In the genomic region with DNA sequence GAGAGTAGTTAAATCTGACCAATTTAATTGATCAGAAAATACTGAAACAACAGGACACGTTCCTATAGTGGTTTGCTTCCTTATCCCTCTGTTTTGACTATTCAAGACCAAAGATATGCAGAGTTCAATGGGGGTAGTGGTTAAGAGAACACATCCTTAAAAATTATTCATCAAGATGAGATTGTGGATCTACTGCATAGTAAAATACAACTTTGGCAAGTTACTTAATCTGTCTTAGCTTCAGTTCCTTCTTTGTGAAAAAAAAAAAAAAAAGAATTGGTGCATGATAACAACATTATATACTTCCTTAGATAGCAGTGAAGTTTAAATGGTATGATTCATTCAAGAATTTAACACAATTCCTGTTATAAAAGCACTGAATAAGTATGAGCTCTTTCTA, we compare ENCODE assay signal across 26 cellular contexts.
"Had no signal": no experiment of that assay in that cellular context is flagged by ENCODE, and none has a peak within 500 bp of the region (broad histone marks: within the 10 kb centered on the region; RNA-seq: fewer than 3 reads in every experiment).

No MANE protein-coding gene starts in this region.

- H3K4me3 Mint-ChIP-seq: immature natural killer cell; memory B cell; natural killer cell; stimulated activated naive B cell treated with anti-CD40 and anti-IgM and Interleukin-4, amounts not matched to agents 10 μg/mL and 1 μg/mL and 100 μg/mL, for 72 hours; stimulated activated naive CD8-positive, alpha-beta T cell treated with anti-CD3 and anti-CD28 coated beads, Interleukin-15, Interleukin-2, amounts not matched to agents 100 ng/mL and 50 ng/mL, for 24 hours had no signal

- H3K27ac Mint-ChIP-seq: immature natural killer cell; memory B cell; natural killer cell; stimulated activated naive B cell treated with anti-CD40 and anti-IgM and Interleukin-4, amounts not matched to agents 10 μg/mL and 1 μg/mL and 100 μg/mL, for 72 hours; stimulated activated naive CD8-positive, alpha-beta T cell treated with anti-CD3 and anti-CD28 coated beads, Interleukin-15, Interleukin-2, amounts not matched to agents 100 ng/mL and 50 ng/mL, for 24 hours had no signal

- H3K4me3 ChIP-seq: coronary artery, esophagus muscularis mucosa, lower lobe of right lung, prostate gland, sigmoid colon, skin epidermis, thoracic aorta, tibial nerve, upper lobe of left lung had no signal

- H3K4me1 ChIP-seq: esophagus muscularis mucosa, lower lobe of right lung, prostate gland, sigmoid colon, tibial nerve, upper lobe of left lung had no signal

- FAIRE-seq: endothelial cell of umbilical vein, frontal cortex, keratinocyte, urothelium cell line had no signal

- H3K9me3 ChIP-seq: esophagus muscularis mucosa, lower lobe of right lung, neutrophil, prostate gland, sigmoid colon, thoracic aorta, tibial nerve, upper lobe of left lung had no signal

- H3K9me3 Mint-ChIP-seq: stimulated activated naive CD8-positive, alpha-beta T cell treated with anti-CD3 and anti-CD28 coated beads, Interleukin-15, Interleukin-2, amounts not matched to agents 100 ng/mL and 50 ng/mL, for 24 hours had no signal

- H3K4me1 Mint-ChIP-seq: immature natural killer cell; memory B cell; natural killer cell; stimulated activated naive B cell treated with anti-CD40 and anti-IgM and Interleukin-4, amounts not matched to agents 10 μg/mL and 1 μg/mL and 100 μg/mL, for 72 hours had no signal

- H3K27me3 ChIP-seq: esophagus muscularis mucosa, neutrophil, sigmoid colon, tibial nerve, upper lobe of left lung had no signal

- H3K27me3 Mint-ChIP-seq: memory B cell; stimulated activated naive B cell treated with anti-CD40 and anti-IgM and Interleukin-4, amounts not matched to agents 10 μg/mL and 1 μg/mL and 100 μg/mL, for 72 hours; stimulated activated naive CD8-positive, alpha-beta T cell treated with anti-CD3 and anti-CD28 coated beads, Interleukin-15, Interleukin-2, amounts not matched to agents 100 ng/mL and 50 ng/mL, for 24 hours had no signal

- H3K36me3 Mint-ChIP-seq: immature natural killer cell; memory B cell; natural killer cell; stimulated activated naive B cell treated with anti-CD40 and anti-IgM and Interleukin-4, amounts not matched to agents 10 μg/mL and 1 μg/mL and 100 μg/mL, for 72 hours had no signal

- DNase-seq: dermis blood vessel endothelial cell; effector memory CD4-positive, alpha-beta T cell; hypothalamus; immature natural killer cell; left ventricle myocardium superior; lower lobe of right lung; natural killer cell; right cardiac atrium; sigmoid colon; stimulated activated CD4-positive, alpha-beta T cell treated with anti-CD3 and anti-CD28 coated beads, Interleukin-15, amount 100 ng/mL, for 24 hours; stimulated activated CD4-positive, alpha-beta T cell treated with anti-CD3 and anti-CD28 coated beads, Interleukin-2, amount 100 ng/mL, for 48 hours; stimulated activated naive B cell treated with anti-CD40 and anti-IgM and Interleukin-4, amounts not matched to agents 10 μg/mL and 1 μg/mL and 100 μg/mL, for 72 hours; upper lobe of left lung had no signal

- H3K36me3 ChIP-seq: esophagus muscularis mucosa, lower lobe of right lung, neutrophil, prostate gland, sigmoid colon, thoracic aorta, tibial nerve, upper lobe of left lung had no signal

- H3K27ac ChIP-seq: coronary artery, esophagus muscularis mucosa, lower lobe of right lung, neutrophil, prostate gland, sigmoid colon, skin epidermis, thoracic aorta, tibial nerve, upper lobe of left lung had no signal

- ATAC-seq: left ventricle myocardium superior; lower lobe of right lung; natural killer cell; right cardiac atrium; stimulated activated naive B cell treated with anti-CD40 and anti-IgM and Interleukin-4, amounts not matched to agents 10 μg/mL and 1 μg/mL and 100 μg/mL, for 72 hours had no signal
